8 cellular contexts compared by ENCODE assay signal in genomic region chr1:231337043-231337471, GRCh38. TPM values are rescaled to one million over a fixed set of nuclear protein-coding genes. Genes with fewer than 3 reads are reported as not detected.
DNase-seq lines count a peak whose midpoint lies in the region; ATAC-seq and TF ChIP-seq lines count a peak whose summit lies in the region.

No MANE protein-coding gene starts in this region.

- peak overlapping the region; percentile 97 for H3K27ac Mint-ChIP-seq in glutamatergic neuron (ENCODE audit: unreplicated experiment)

- peaks cover 19% of the 10 kb centered on the region for H3K9me3 Mint-ChIP-seq in glutamatergic neuron (ENCODE audit: unreplicated experiment)

- ATAC-seq in GM18873 (IDR thresholded peaks at IDR 0.05; ENCODE audit: low FRiP score, unreplicated experiment) (peak; percentile 14), HG02938 (IDR thresholded peaks at IDR 0.05; ENCODE audit: unreplicated experiment) (peak; percentile 4)

- H3K27ac ChIP-seq in WERI-Rb-1, result peak overlapping the region; percentile 81

- TF ChIP-seq CTCF in WERI-Rb-1 (IDR thresholded peaks at IDR 0.05; ENCODE audit: low read depth, low read length), result no peak
- no peak for TF ChIP-seq CTCF in glutamatergic neuron (IDR thresholded peaks at IDR 0.05; ENCODE audit: partially characterized antibody, unreplicated experiment)

- DNase-seq in WERI-Rb-1, result no peak
- peak; percentile 71 for DNase-seq in glutamatergic neuron
- DNase-seq in putamen (ENCODE audit: low spot score), result peak; percentile 6
- DNase-seq in NCI-H345 (lab: John Stamatoyannopoulos, UW), result no peak
- DNase-seq in foreskin melanocyte, result no peak
- no peak for DNase-seq in SW 1271 (lab: John Stamatoyannopoulos, UW)

- peaks cover 33% of the 10 kb centered on the region for H3K4me1 Mint-ChIP-seq in glutamatergic neuron (ENCODE audit: low read depth, unreplicated experiment)

- H3K36me3 ChIP-seq in WERI-Rb-1, result peaks cover 45% of the 10 kb centered on the region

- H3K4me3 Mint-ChIP-seq in glutamatergic neuron (ENCODE audit: unreplicated experiment), result peak overlapping the region; percentile 95

- H3K27me3 ChIP-seq in WERI-Rb-1 (ENCODE audit: insufficient read depth, low read depth, severe bottlenecking), result no peaks in the 10 kb centered on the region

- H3K4me3 ChIP-seq in WERI-Rb-1 (ENCODE audit: low read depth, low read length), result peak overlapping the region; percentile 77

- H3K9me3 ChIP-seq in WERI-Rb-1 (ENCODE audit: severe bottlenecking), result no peaks in the 10 kb centered on the region

- peaks cover 4% of the 10 kb centered on the region for H3K36me3 Mint-ChIP-seq in glutamatergic neuron (ENCODE audit: unreplicated experiment)

- peaks cover 11% of the 10 kb centered on the region for H3K27me3 Mint-ChIP-seq in glutamatergic neuron (ENCODE audit: unreplicated experiment)

RNA-seq across cellular contexts. Expression of gene EXOC8, which starts 0.6 kb away (rescaled TPM):
- 11.4 TPM for total RNA-seq in glutamatergic neuron (ENCODE audit: unreplicated experiment)

RNA-seq across cellular contexts. Expression of gene SPRTN, which starts 1.0 kb away (rescaled TPM):
- total RNA-seq in glutamatergic neuron (ENCODE audit: unreplicated experiment), result 21.4 TPM

Comparison
In these comparisons a context has a peak if more than half of its experiments do, and no peak if none do; other contexts are left out.
1. DNase-seq: peak in glutamatergic neuron (single experiment) and putamen (single experiment); none in WERI-Rb-1 (single experiment), NCI-H345 (single experiment), foreskin melanocyte (single experiment) and SW 1271 (0 of 2).